In genomic region chr14:94161979-94162378, GRCh38 we compare ENCODE assay signal across 15 cellular contexts. TPM values are rescaled to one million over a fixed set of nuclear protein-coding genes. Genes with fewer than 3 reads are reported as not detected.
DNase-seq lines count a peak whose midpoint lies in the region; ATAC-seq and TF ChIP-seq lines count a peak whose summit lies in the region.
"Had no signal": no experiment of that assay in that cellular context is flagged by ENCODE, and none has a peak within 500 bp of the region (broad histone marks: within the 10 kb centered on the region; RNA-seq: fewer than 3 reads in every experiment).

No MANE protein-coding gene starts in this region.

- H3K36me3 ChIP-seq in BLaER1, result no peaks in the 10 kb centered on the region
- no peaks in the 10 kb centered on the region for H3K36me3 ChIP-seq in CD4-positive, alpha-beta memory T cell (ENCODE audit: insufficient read depth, low read length)

- H3K27ac ChIP-seq in BLaER1, result no peak overlapping the region
- no peak overlapping the region for H3K27ac ChIP-seq in CD4-positive, alpha-beta memory T cell (ENCODE audit: low read depth, low read length)
- H3K27ac ChIP-seq: coronary artery had no signal

- peak overlapping the region; percentile 28 for H3K4me2 ChIP-seq in BLaER1

- H3K4me3 ChIP-seq in BLaER1, result no peak overlapping the region
- H3K4me3 ChIP-seq in CD4-positive, alpha-beta memory T cell (ENCODE audit: low read length in 2 of 2), result no peak overlapping the region
- H3K4me3 ChIP-seq: coronary artery had no signal

- POLR2A ChIA-PET in CD4-positive, alpha-beta memory T cell (lab: Charles Lee; ENCODE audit: partially characterized antibody), result interaction anchor here (0.8 to 2.7 kb wide), 9 partner anchors 9 to 150 kb away, joined by 3 to 13 read pairs (median 4); partner anchors contain the start of gene PPP4R4

- H3K27ac Mint-ChIP-seq in CD4-positive, alpha-beta memory T cell, result peak overlapping the region; percentile 9 to 89 (median 81)
- no peak overlapping the region for H3K27ac Mint-ChIP-seq in activated T-helper 2 cell treated with anti-CD3 and anti-CD28 coated beads, Interferon-gamma antibody, Interleukin-2, Interleukin-4, amounts not matched to agents 10 μg/mL and 5 μg/mL and 100 μg/mL, durations not matched to agents 14 hours and 24 hours and 36 hours

- CTCF ChIA-PET in CD4-positive, alpha-beta memory T cell (lab: Charles Lee; ENCODE audit: partially characterized antibody), result interaction anchor here (0.7 to 2.8 kb wide), 7 partner anchors 8 to 191 kb away, joined by 3 to 13 read pairs (median 3); no protein-coding TSS in a partner anchor

- peaks cover 45% of the 10 kb centered on the region for H3K4me1 ChIP-seq in BLaER1
- peaks cover 75% of the 10 kb centered on the region for H3K4me1 ChIP-seq in CD4-positive, alpha-beta memory T cell (ENCODE audit: insufficient read depth, low read length)

- no peaks in the 10 kb centered on the region for H3K27me3 ChIP-seq in BLaER1
- H3K27me3 ChIP-seq in CD4-positive, alpha-beta memory T cell (ENCODE audit: insufficient read depth, low read length), result no peaks in the 10 kb centered on the region

- H4K20me1 ChIP-seq in BLaER1, result no peaks in the 10 kb centered on the region

- DNase-seq in CD4-positive, alpha-beta memory T cell, result no peak
- DNase-seq in fibroblast of the conjunctiva (ENCODE audit: low read depth) (peak; percentile 17), C1 segment of cervical spinal cord (lab: John Stamatoyannopoulos, UW) (no peak), NCI-H2081 (lab: John Stamatoyannopoulos, UW) (no peak)
- no peak for DNase-seq in activated T-helper 2 cell treated with anti-CD3 and anti-CD28 coated beads, Interferon-gamma antibody, Interleukin-2, Interleukin-4, amounts not matched to agents 10 μg/mL and 5 μg/mL and 100 μg/mL, durations not matched to agents 14 hours and 24 hours and 36 hours (ENCODE audit: low spot score)
- DNase-seq: activated CD4-positive, CD25-positive, alpha-beta regulatory T cell treated with anti-CD3 and anti-CD28 coated beads, Interleukin-2, amount 50 U/mL, for 72 hours; amygdala; EL; hypothalamus; NCI-H2081 treated with DMSO at 0.1 percent for 48 hours; stimulated activated CD4-positive, alpha-beta T cell treated with anti-CD3 and anti-CD28 coated beads, Interleukin-2, amount 100 ng/mL, for 48 hours; trophoblast cell had no signal

- H3K4me1 Mint-ChIP-seq in CD4-positive, alpha-beta memory T cell, result peaks cover 40 to 90% (median 68%) of the 10 kb centered on the region in 4 donors
- peaks cover 34% of the 10 kb centered on the region for H3K4me1 Mint-ChIP-seq in activated T-helper 2 cell treated with anti-CD3 and anti-CD28 coated beads, Interferon-gamma antibody, Interleukin-2, Interleukin-4, amounts not matched to agents 10 μg/mL and 5 μg/mL and 100 μg/mL, durations not matched to agents 14 hours and 24 hours and 36 hours (ENCODE audit: low read depth)

- intact Hi-C loops in CD4-positive, alpha-beta memory T cell (cut with micrococcal nuclease), result no loop called here
- intact Hi-C loops in activated T-helper 2 cell treated with anti-CD3 and anti-CD28 coated beads, Interferon-gamma antibody, Interleukin-2, Interleukin-4, amounts not matched to agents 10 μg/mL and 5 μg/mL and 100 μg/mL, durations not matched to agents 14 hours and 24 hours and 36 hours (cut with micrococcal nuclease), result no loop called here

- peak; percentile 34; the same call in 2 of the 3 replicates for ATAC-seq in SK-N-SH treated with all-trans-retinoic acid at 6 μM for 48 hours

- H3K27me3 Mint-ChIP-seq in CD4-positive, alpha-beta memory T cell, result no peaks in the 10 kb centered on the region
- peaks cover 5% of the 10 kb centered on the region for H3K27me3 Mint-ChIP-seq in activated T-helper 2 cell treated with anti-CD3 and anti-CD28 coated beads, Interferon-gamma antibody, Interleukin-2, Interleukin-4, amounts not matched to agents 10 μg/mL and 5 μg/mL and 100 μg/mL, durations not matched to agents 14 hours and 24 hours and 36 hours (ENCODE audit: low read depth)

- peak overlapping the region in 6 of 8 donors; percentile 9 to 57 (median 20) for H3K4me3 Mint-ChIP-seq in CD4-positive, alpha-beta memory T cell
- H3K4me3 Mint-ChIP-seq in activated T-helper 2 cell treated with anti-CD3 and anti-CD28 coated beads, Interferon-gamma antibody, Interleukin-2, Interleukin-4, amounts not matched to agents 10 μg/mL and 5 μg/mL and 100 μg/mL, durations not matched to agents 14 hours and 24 hours and 36 hours (ENCODE audit: low read depth), result no peak overlapping the region

- H3K36me3 Mint-ChIP-seq in CD4-positive, alpha-beta memory T cell, result peaks cover 0 to 2% of the 10 kb centered on the region in 2 donors
- no peaks in the 10 kb centered on the region for H3K36me3 Mint-ChIP-seq in activated T-helper 2 cell treated with anti-CD3 and anti-CD28 coated beads, Interferon-gamma antibody, Interleukin-2, Interleukin-4, amounts not matched to agents 10 μg/mL and 5 μg/mL and 100 μg/mL, durations not matched to agents 14 hours and 24 hours and 36 hours (ENCODE audit: low read depth)

- no peak overlapping the region for H3K9ac ChIP-seq in BLaER1

- no peaks in the 10 kb centered on the region for H3K9me3 ChIP-seq in BLaER1
- H3K9me3 ChIP-seq in CD4-positive, alpha-beta memory T cell (ENCODE audit: control insufficient read depth in 1 of 2, low read length in 2 of 2), result no peaks in the 10 kb centered on the region

- H3K9me3 Mint-ChIP-seq in CD4-positive, alpha-beta memory T cell, result no peaks in the 10 kb centered on the region
- no peaks in the 10 kb centered on the region for H3K9me3 Mint-ChIP-seq in activated T-helper 2 cell treated with anti-CD3 and anti-CD28 coated beads, Interferon-gamma antibody, Interleukin-2, Interleukin-4, amounts not matched to agents 10 μg/mL and 5 μg/mL and 100 μg/mL, durations not matched to agents 14 hours and 24 hours and 36 hours

TF ChIP-seq in SK-N-SH treated with all-trans-retinoic acid at 6 μM for 48 hours, 23 proteins besides CTCF, POLR2A, EP300 and RAD21 (continues in another document):
- TF ChIP-seq CSRNP3 (CRISPR knock-in tag; IDR thresholded peaks at IDR 0.05) (no peak), TOX (CRISPR knock-in tag; IDR thresholded peaks at IDR 0.05; ENCODE audit: borderline replicate concordance) (no peak), CSDC2 (CRISPR knock-in tag; IDR thresholded peaks at IDR 0.05) (no peak), GLIS3 (CRISPR knock-in tag; IDR thresholded peaks at IDR 0.05) (no peak), PPARA (CRISPR knock-in tag; IDR thresholded peaks at IDR 0.05; ENCODE audit: borderline replicate concordance) (no peak), ZC3H10 (CRISPR knock-in tag; IDR thresholded peaks at IDR 0.05) (no peak), ISL1 (CRISPR knock-in tag; IDR thresholded peaks at IDR 0.05) (no peak), ESRRG (CRISPR knock-in tag; IDR thresholded peaks at IDR 0.05) (no peak), CREB5 (CRISPR knock-in tag; IDR thresholded peaks at IDR 0.05; ENCODE audit: low read depth) (no peak)

RNA-seq across cellular contexts. Expression of gene PPP4R4, which starts 12.1 kb away (rescaled TPM):
- total RNA-seq in CD4-positive, alpha-beta memory T cell, result 1 to 10 TPM; 6.3 to 7.3 TPM
- 1 to 10 TPM in 1 of 2 donors, under 1 TPM in 1; 0.38 to 1.2 TPM for polyA plus RNA-seq in CD4-positive, alpha-beta memory T cell
- total RNA-seq in activated T-helper 2 cell treated with anti-CD3 and anti-CD28 coated beads, Interferon-gamma antibody, Interleukin-2, Interleukin-4, amounts not matched to agents 10 μg/mL and 5 μg/mL and 100 μg/mL, durations not matched to agents 14 hours and 24 hours and 36 hours, result 1.2 and 1.8 TPM in 2 replicates

RNA-seq across cellular contexts. Expression of gene IFI27L2, which starts 32.6 kb away (rescaled TPM):
- total RNA-seq in CD4-positive, alpha-beta memory T cell, result 10 to 100 TPM; 34.0 to 38.2 TPM
- 10 to 100 TPM; 61.4 to 87.9 TPM for polyA plus RNA-seq in CD4-positive, alpha-beta memory T cell
- 47.4 and 48.8 TPM in 2 replicates for total RNA-seq in activated T-helper 2 cell treated with anti-CD3 and anti-CD28 coated beads, Interferon-gamma antibody, Interleukin-2, Interleukin-4, amounts not matched to agents 10 μg/mL and 5 μg/mL and 100 μg/mL, durations not matched to agents 14 hours and 24 hours and 36 hours

RNA-seq across cellular contexts. Expression of gene IFI27, which starts 51.4 kb away (rescaled TPM):
- total RNA-seq in CD4-positive, alpha-beta memory T cell, result 1 to 10 TPM in 1 of 2 experiments, under 1 TPM in 1; 0.87 to 1.5 TPM
- polyA plus RNA-seq in CD4-positive, alpha-beta memory T cell, result 10 to 100 TPM; 15.9 to 24.0 TPM
- total RNA-seq in activated T-helper 2 cell treated with anti-CD3 and anti-CD28 coated beads, Interferon-gamma antibody, Interleukin-2, Interleukin-4, amounts not matched to agents 10 μg/mL and 5 μg/mL and 100 μg/mL, durations not matched to agents 14 hours and 24 hours and 36 hours, result 2.1 and 5.2 TPM in 2 replicates
